In genomic region chr16:31713071-31713944, GRCh38 we compare ENCODE assay signal across 8 cellular contexts.
A peak's percentile ranks its signal among the peaks of the same experiment; 100 is the strongest.
DNase-seq lines count a peak whose midpoint lies in the region; ATAC-seq and TF ChIP-seq lines count a peak whose summit lies in the region.

No MANE protein-coding gene starts in this region.

- H3K9me3 Mint-ChIP-seq in chondrocyte (ENCODE audit: low read depth): no peaks in the 10 kb centered on the region

- H3K27ac Mint-ChIP-seq in chondrocyte (ENCODE audit: unreplicated experiment): peak overlapping the region; percentile 99

- peaks cover 11% of the 10 kb centered on the region for H3K36me3 Mint-ChIP-seq in chondrocyte (ENCODE audit: low read depth)

- H3K36me3 ChIP-seq in kidney epithelial cell (ENCODE audit: control insufficient read depth, insufficient read depth, low read length): no peaks in the 10 kb centered on the region

- peak; percentile 98 for TF ChIP-seq POLR2A in GM19099 (IDR thresholded peaks at IDR 0.05; ENCODE audit: extremely low read depth, insufficient read length, low read depth)

- DNase-seq in Ammon's horn (ENCODE audit: low spot score) (peak; percentile 94), NCI-H446 treated with DMSO at 0.1 percent for 48 hours (lab: John Stamatoyannopoulos, UW) (peak; percentile 87), chondrocyte (ENCODE audit: low spot score) (no peak), kidney epithelial cell (ENCODE audit: low read depth) (peak; percentile 65)
- peak; percentile 88 to 89 for DNase-seq in activated CD4-positive, alpha-beta T cell treated with anti-CD3 and anti-CD28 coated beads for 24 hours (ENCODE audit: low read depth in 2 of 2)
- peak; percentile 95 for DNase-seq in stimulated activated CD4-positive, alpha-beta T cell treated with anti-CD3 and anti-CD28 coated beads, Interleukin-15, amount 100 ng/mL, for 24 hours

- peaks cover 5% of the 10 kb centered on the region for H3K27me3 ChIP-seq in kidney epithelial cell (ENCODE audit: control insufficient read depth, insufficient read depth, low read length)

- peak overlapping the region; percentile 98 for H3K4me3 Mint-ChIP-seq in chondrocyte (ENCODE audit: unreplicated experiment)

- H3K4me1 Mint-ChIP-seq in chondrocyte (ENCODE audit: low read depth): peaks cover 22% of the 10 kb centered on the region

- H3K27me3 Mint-ChIP-seq in chondrocyte (ENCODE audit: low read depth): no peaks in the 10 kb centered on the region

- ATAC-seq in HG03378 (IDR thresholded peaks at IDR 0.05; ENCODE audit: unreplicated experiment): peak; percentile 94

- peak overlapping the region; percentile 93 for H3K4me3 ChIP-seq in kidney epithelial cell (ENCODE audit: low read depth, low read length)

- peak; percentile 38 for TF ChIP-seq CTCF in chondrocyte (IDR thresholded peaks at IDR 0.05)
- no peak for TF ChIP-seq CTCF in kidney epithelial cell (IDR thresholded peaks at IDR 0.05; ENCODE audit: insufficient read depth, low read length, poor library complexity, severe bottlenecking)
